28 cellular contexts compared by ENCODE assay signal in the genomic region with DNA sequence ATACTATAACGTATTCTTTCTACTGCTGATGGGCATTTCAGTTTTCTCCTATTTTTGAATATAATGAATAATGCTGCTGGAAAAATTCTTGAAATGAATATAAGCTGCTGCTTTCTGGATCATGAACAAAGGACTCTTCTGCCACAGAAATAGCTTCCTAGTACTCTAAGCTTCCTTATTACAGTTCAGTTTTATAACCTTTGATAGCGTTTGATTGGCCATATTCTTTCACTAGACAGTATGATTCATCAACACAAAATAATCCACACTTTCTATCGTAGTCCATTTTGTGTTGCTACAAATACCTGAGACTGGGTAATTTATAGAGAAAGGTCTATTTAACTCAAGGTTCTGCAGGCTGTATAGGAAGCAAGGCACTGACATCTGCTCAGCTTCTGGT.
"Had no signal": no experiment of that assay in that cellular context is flagged by ENCODE, and none has a peak within 500 bp of the region (broad histone marks: within the 10 kb centered on the region; RNA-seq: fewer than 3 reads in every experiment).

No MANE protein-coding gene starts in this region.

- H2AFZ ChIP-seq: neural progenitor cell, parathyroid adenoma had no signal

- H3K27ac Mint-ChIP-seq: natural killer cell; nephron; neural progenitor cell; progenitor cell of endocrine pancreas; stimulated activated effector memory CD8-positive, alpha-beta T cell treated with anti-CD3 and anti-CD28 coated beads, Interleukin-12 subunit alpha, Interleukin-12 subunit beta, amount 100 ng/mL, for 72 hours; stimulated activated naive B cell treated with anti-CD40 and anti-IgM and Interleukin-4, amounts not matched to agents 10 μg/mL and 1 μg/mL and 100 μg/mL, for 72 hours; stimulated activated naive CD8-positive, alpha-beta T cell treated with anti-CD3 and anti-CD28 coated beads, Interleukin-15, Interleukin-2, amounts not matched to agents 100 ng/mL and 50 ng/mL, for 24 hours; type B pancreatic cell had no signal

- H3K9ac ChIP-seq: neural progenitor cell, parathyroid adenoma had no signal

- DNase-seq: natural killer cell; occipital lobe; ovary; posterior cingulate gyrus; psoas muscle; right cardiac atrium; right lobe of liver; sigmoid colon; small intestine; stimulated activated CD4-positive, alpha-beta T cell treated with anti-CD3 and anti-CD28 coated beads, Interleukin-15, amount 100 ng/mL, for 24 hours; stimulated activated CD4-positive, alpha-beta T cell treated with anti-CD3 and anti-CD28 coated beads, Interleukin-2, amount 100 ng/mL, for 24 hours; stimulated activated CD4-positive, alpha-beta T cell treated with anti-CD3 and anti-CD28 coated beads, Interleukin-2, amount 100 ng/mL, for 48 hours; stimulated activated CD4-positive, alpha-beta T cell treated with anti-CD3 and anti-CD28 coated beads, Interleukin-4, amount 100 ng/mL, for 24 hours; stimulated activated naive B cell treated with anti-CD40 and anti-IgM and Interleukin-4, amounts not matched to agents 10 μg/mL and 1 μg/mL and 100 μg/mL, for 72 hours; stimulated activated naive CD4-positive, alpha-beta T cell treated with Interleukin-2 at 50 U/mL for 16 hours; stomach; thyroid gland; upper lobe of right lung; uterus had no signal

- H3K9me3 ChIP-seq: psoas muscle, thyroid gland, upper lobe of right lung, uterus had no signal

- H3K4me2 ChIP-seq: neural progenitor cell had no signal

- H3K4me1 Mint-ChIP-seq: natural killer cell; nephron; neural progenitor cell; stimulated activated effector memory CD8-positive, alpha-beta T cell treated with anti-CD3 and anti-CD28 coated beads, Interleukin-12 subunit alpha, Interleukin-12 subunit beta, amount 100 ng/mL, for 72 hours; stimulated activated naive B cell treated with anti-CD40 and anti-IgM and Interleukin-4, amounts not matched to agents 10 μg/mL and 1 μg/mL and 100 μg/mL, for 72 hours had no signal

- H3K27ac ChIP-seq: neural progenitor cell, ovary, parathyroid adenoma, psoas muscle, right lobe of liver, sigmoid colon, stomach, thoracic aorta, thyroid gland, tibial nerve, upper lobe of right lung, uterus had no signal

- H3K27me3 ChIP-seq: ovary, right lobe of liver, sigmoid colon, stomach, thyroid gland, tibial nerve, upper lobe of right lung, uterus had no signal

- H3K4me3 Mint-ChIP-seq: natural killer cell; nephron; neural progenitor cell; stimulated activated effector memory CD8-positive, alpha-beta T cell treated with anti-CD3 and anti-CD28 coated beads, Interleukin-12 subunit alpha, Interleukin-12 subunit beta, amount 100 ng/mL, for 72 hours; stimulated activated naive B cell treated with anti-CD40 and anti-IgM and Interleukin-4, amounts not matched to agents 10 μg/mL and 1 μg/mL and 100 μg/mL, for 72 hours; stimulated activated naive CD8-positive, alpha-beta T cell treated with anti-CD3 and anti-CD28 coated beads, Interleukin-15, Interleukin-2, amounts not matched to agents 100 ng/mL and 50 ng/mL, for 24 hours; type B pancreatic cell had no signal

- H3K4me3 ChIP-seq: neural progenitor cell, ovary, psoas muscle, right lobe of liver, sigmoid colon, stomach, thoracic aorta, thyroid gland, tibial nerve, upper lobe of right lung, uterus had no signal

- ATAC-seq: natural killer cell; psoas muscle; right cardiac atrium; right lobe of liver; stimulated activated effector memory CD8-positive, alpha-beta T cell treated with anti-CD3 and anti-CD28 coated beads, Interleukin-12 subunit alpha, Interleukin-12 subunit beta, amount 100 ng/mL, for 72 hours; stimulated activated naive B cell treated with anti-CD40 and anti-IgM and Interleukin-4, amounts not matched to agents 10 μg/mL and 1 μg/mL and 100 μg/mL, for 72 hours; upper lobe of right lung had no signal

- H3K36me3 ChIP-seq: neural progenitor cell, ovary, right lobe of liver, sigmoid colon, stomach, thoracic aorta, thyroid gland, tibial nerve, upper lobe of right lung, uterus had no signal

- H3K36me3 Mint-ChIP-seq: stimulated activated effector memory CD8-positive, alpha-beta T cell treated with anti-CD3 and anti-CD28 coated beads, Interleukin-12 subunit alpha, Interleukin-12 subunit beta, amount 100 ng/mL, for 72 hours; type B pancreatic cell had no signal

- H3K27me3 Mint-ChIP-seq: progenitor cell of endocrine pancreas; stimulated activated naive B cell treated with anti-CD40 and anti-IgM and Interleukin-4, amounts not matched to agents 10 μg/mL and 1 μg/mL and 100 μg/mL, for 72 hours; stimulated activated naive CD8-positive, alpha-beta T cell treated with anti-CD3 and anti-CD28 coated beads, Interleukin-15, Interleukin-2, amounts not matched to agents 100 ng/mL and 50 ng/mL, for 24 hours; type B pancreatic cell had no signal

- H3K4me1 ChIP-seq: parathyroid adenoma, psoas muscle, right lobe of liver, sigmoid colon, stomach, thyroid gland, tibial nerve, upper lobe of right lung, uterus had no signal

- H3K79me2 ChIP-seq: parathyroid adenoma had no signal
